Comparison of ENCODE assay signal across 8 cellular contexts in the genomic region with DNA sequence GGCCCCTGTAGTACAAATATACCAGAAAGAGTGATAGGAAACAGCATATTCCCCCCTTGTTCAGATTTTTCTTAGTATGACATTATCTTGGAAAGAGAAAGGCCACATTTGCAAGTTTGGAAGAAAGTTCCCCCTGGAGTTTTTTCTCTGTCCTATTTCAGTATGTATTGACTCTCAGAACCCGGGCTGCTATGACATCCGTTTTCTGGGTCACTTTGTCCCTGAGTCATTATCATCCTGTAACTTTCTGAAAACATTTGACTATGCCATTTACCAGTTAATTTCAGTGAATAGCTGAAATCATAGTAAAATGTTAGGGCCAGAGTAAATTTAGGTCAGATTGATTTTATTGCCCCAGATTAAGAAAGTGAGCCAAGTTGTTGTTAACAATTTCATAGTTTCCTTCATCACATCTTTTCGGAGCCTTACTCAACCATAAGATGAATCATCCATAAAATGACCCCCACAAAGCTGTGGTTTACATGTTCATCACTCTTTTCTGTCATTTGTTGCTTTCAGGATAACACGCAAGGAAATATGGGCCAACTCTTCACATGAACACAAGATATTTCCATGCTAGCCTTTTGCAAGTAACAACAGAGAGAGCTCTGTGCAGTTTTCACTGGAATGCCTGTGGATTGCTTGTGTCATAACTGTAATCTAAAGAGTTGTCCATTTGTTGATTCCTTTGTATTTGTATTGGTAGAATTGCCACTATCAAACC. TPM values are rescaled to one million over a fixed set of nuclear protein-coding genes. Genes with fewer than 3 reads are reported as not detected.
DNase-seq lines count a peak whose midpoint lies in the region; ATAC-seq and TF ChIP-seq lines count a peak whose summit lies in the region.

No MANE protein-coding gene starts in this region.

- no peak overlapping the region for H3K4me2 ChIP-seq in SK-N-SH
- H3K4me2 ChIP-seq in hepatocyte: peak overlapping the region; percentile 14

- no peak overlapping the region for H3K27ac ChIP-seq in SK-N-SH (ENCODE audit: low read depth in 2 of 2, low read length in 1 of 2)
- H3K27ac ChIP-seq in hepatocyte: peak overlapping the region; percentile 97

- H3F3A ChIP-seq in SK-N-SH (replicated peaks; ENCODE audit: insufficient read depth): no peaks in the 10 kb centered on the region

- TF ChIP-seq EP300 in SK-N-SH (IDR thresholded peaks at IDR 0.05; ENCODE audit: borderline replicate concordance in 1 of 2, low read depth in 1 of 2, low read length in 1 of 2): no peak

- H3K4me3 ChIP-seq in HFF-Myc (replicated peaks; ENCODE audit: low read depth, low read length) (no peak overlapping the region), SK-N-SH (ENCODE audit: low read depth in 2 of 2, low read length in 1 of 2) (no peak overlapping the region), hepatocyte (no peak overlapping the region)

- H3K79me2 ChIP-seq in SK-N-SH (ENCODE audit: insufficient read depth) (no peaks in the 10 kb centered on the region), hepatocyte (no peaks in the 10 kb centered on the region)

- H3K9me2 ChIP-seq in SK-N-SH (no peaks in the 10 kb centered on the region), hepatocyte (replicated peaks; ENCODE audit: insufficient read depth) (no peaks in the 10 kb centered on the region)

- no peak for ATAC-seq in HG02623 (IDR thresholded peaks at IDR 0.05; ENCODE audit: unreplicated experiment)

- H3K27me3 ChIP-seq in SK-N-SH (ENCODE audit: insufficient read depth) (no peaks in the 10 kb centered on the region), hepatocyte (no peaks in the 10 kb centered on the region)

- H3K9me3 ChIP-seq in SK-N-SH: no peaks in the 10 kb centered on the region
- H3K9me3 ChIP-seq in hepatocyte (ENCODE audit: low read depth): no peaks in the 10 kb centered on the region

- no peaks in the 10 kb centered on the region for H4K20me1 ChIP-seq in SK-N-SH (ENCODE audit: insufficient read depth)
- no peaks in the 10 kb centered on the region for H4K20me1 ChIP-seq in hepatocyte (ENCODE audit: insufficient read depth, poor library complexity, severe bottlenecking)

- no peak for TF ChIP-seq RAD21 in SK-N-SH (IDR thresholded peaks at IDR 0.05; ENCODE audit: low read length)

- no peaks in the 10 kb centered on the region for H3K36me3 ChIP-seq in SK-N-SH (replicated peaks in 1 of 2; ENCODE audit: control insufficient read depth in 1 of 2, insufficient read depth in 2 of 2, low read length in 1 of 2)
- H3K36me3 ChIP-seq in hepatocyte (replicated peaks; ENCODE audit: insufficient read depth, low read depth): no peaks in the 10 kb centered on the region

- WGBS in SK-N-SH (ENCODE audit: low lambda C conversion rate): 64% methylated on average over 4 of the region's 4 CpGs
- WGBS in hepatocyte (ENCODE audit: low lambda C conversion rate, missing lambda C conversion rate): 60% methylated on average over 4 of the region's 4 CpGs

- CTCF ChIA-PET in SK-N-SH (lab: Yijun Ruan, JAX): interaction anchor here (1.0 to 1.4 kb wide), 4 partner anchors 18 to 189 kb away, joined by 3 to 7 read pairs (median 4); no protein-coding TSS in a partner anchor

- no peak for TF ChIP-seq CTCF in HFF-Myc (IDR thresholded peaks at IDR 0.05; ENCODE audit: low read depth, low read length, missing control alignments)
- TF ChIP-seq CTCF in SK-N-SH (IDR thresholded peaks at IDR 0.05): no peak
- no peak for TF ChIP-seq CTCF in hepatocyte (IDR thresholded peaks at IDR 0.05; ENCODE audit: poor library complexity)

- H3K4me1 ChIP-seq in SK-N-SH (ENCODE audit: control insufficient read depth in 1 of 2, insufficient read depth in 2 of 2, low read depth in 1 of 2, low read length in 1 of 2) (0 out of 4 replicates have a peak, but pooled peaks cover 0 to 4% of the 10 kb centered on the region in 2 experiments), hepatocyte (ENCODE audit: insufficient read depth) (peaks cover 30% of the 10 kb centered on the region)

- H2AFZ ChIP-seq in SK-N-SH (ENCODE audit: low read depth) (no peak overlapping the region), hepatocyte (no peak overlapping the region)

- POLR2A ChIA-PET in SK-N-SH (lab: Yijun Ruan, JAX): no interaction called here

- peak; percentile 15 for DNase-seq in AG08396 (ENCODE audit: low spot score)
- peak; percentile 40 for DNase-seq in HFF-Myc (ENCODE audit: extremely low read depth, low read depth)
- no peak for DNase-seq in SK-N-SH
- DNase-seq in hepatocyte (ENCODE audit: low spot score): no peak
- DNase-seq in NCI-H1694 (lab: John Stamatoyannopoulos, UW): no peak
- DNase-seq in NCI-H1092 treated with DMSO at 0.1 percent for 48 hours (lab: John Stamatoyannopoulos, UW): no peak
- no peak for DNase-seq in NCI-H748 (lab: John Stamatoyannopoulos, UW; ENCODE audit: unreplicated experiment)

- H3K9ac ChIP-seq in SK-N-SH: no peak overlapping the region

TF ChIP-seq in SK-N-SH, 30 proteins besides CTCF, POLR2A, EP300 and RAD21:
- no peak for TF ChIP-seq RXRA (IDR thresholded peaks at IDR 0.05; ENCODE audit: borderline replicate concordance, low read depth)
- 0 out of 2 replicates have a peak, but pooled peaks have one; percentile 24 for TF ChIP-seq FOSL2 (IDR thresholded peaks at IDR 0.05; ENCODE audit: borderline replicate concordance, low read depth)
- TF ChIP-seq TCF12 (IDR thresholded peaks at IDR 0.05): 0 out of 2 replicates have a peak, but pooled peaks have one; percentile 6
- no peak for TF ChIP-seq YY1 (IDR thresholded peaks at IDR 0.05; ENCODE audit: low read depth)
TF ChIP-seq in SK-N-SH: peak in this region for 2.

RNA-seq across cellular contexts. Expression of a gene that starts 3.8 kb away (rescaled TPM):
- polyA plus RNA-seq in SK-N-SH (2012; rRNA removed) (not detected in 2 replicates), hepatocyte (6.9 and 7.2 TPM in 2 replicates)
- polyA plus RNA-seq in SK-N-SH (2012; cell fraction: cytosol; rRNA removed): not detected in 2 replicates
- not detected in 2 replicates for polyA plus RNA-seq in SK-N-SH (2012; cell fraction: nucleus; rRNA removed)
- total RNA-seq in hepatocyte: 42.9 and 46.0 TPM in 2 replicates

Comparison
In these comparisons a context has a peak if more than half of its experiments do, and no peak if none do; other contexts are left out.
1. DNase-seq: peak in AG08396 (single experiment) and HFF-Myc (single experiment); none in SK-N-SH (single experiment), hepatocyte (single experiment), NCI-H1694 (single experiment), NCI-H1092 treated with DMSO at 0.1 percent for 48 hours (single experiment) and NCI-H748 (single experiment).